In the genomic region with DNA sequence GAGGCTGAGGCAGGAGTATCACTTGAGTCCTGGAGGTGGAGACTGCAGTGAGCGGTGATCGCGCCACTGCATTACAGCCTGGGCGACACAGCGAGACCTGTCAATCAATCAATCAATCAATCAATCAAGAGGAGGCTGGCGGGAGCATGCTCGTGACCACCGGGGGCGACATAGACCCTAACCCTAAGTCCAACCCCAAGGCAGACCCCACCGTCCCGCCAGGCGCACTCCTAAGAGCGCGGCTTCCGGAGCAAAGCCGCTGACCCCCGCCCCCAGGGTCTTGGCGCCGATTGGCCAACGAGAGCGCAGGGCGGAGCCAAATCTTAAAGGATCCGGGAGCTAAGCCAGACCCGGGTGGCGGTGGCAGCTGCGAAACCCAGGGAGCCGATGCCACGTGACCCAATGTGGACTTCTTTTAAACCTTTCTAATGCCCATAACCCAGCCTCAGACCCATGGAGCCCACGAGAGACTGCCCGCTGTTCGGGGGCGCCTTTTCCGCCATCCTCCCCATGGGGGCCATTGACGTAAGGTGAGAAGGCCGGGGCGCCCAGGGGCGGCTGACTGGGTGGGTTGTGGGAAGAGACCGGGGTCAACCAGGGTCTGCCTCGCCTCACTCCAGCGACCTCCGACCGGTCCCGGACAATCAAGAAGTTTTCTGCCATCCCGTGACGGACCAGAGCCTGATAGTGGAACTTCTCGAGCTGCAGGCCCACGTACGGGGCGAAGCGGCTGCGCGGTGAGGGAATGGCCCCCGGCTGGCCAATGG, we compare ENCODE assay signal across 1 cellular context.
TF ChIP-seq lines count a peak whose summit lies in the region.

A gene with protein sequence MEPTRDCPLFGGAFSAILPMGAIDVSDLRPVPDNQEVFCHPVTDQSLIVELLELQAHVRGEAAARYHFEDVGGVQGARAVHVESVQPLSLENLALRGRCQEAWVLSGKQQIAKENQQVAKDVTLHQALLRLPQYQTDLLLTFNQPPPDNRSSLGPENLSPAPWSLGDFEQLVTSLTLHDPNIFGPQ (plus strand): TSS at position 335 of the 767 bp plus-strand sequence. CDS start 119 bp downstream, at position 454.

TF ChIP-seq in HepG2, 621 proteins besides CTCF, POLR2A, EP300 and RAD21 (continued from another document and continues in another):
- peak; percentile 49 to 85; a peak in 3 of 4 replicates for TF ChIP-seq HMGXB4 (CRISPR knock-in tag; IDR thresholded peaks at IDR 0.05; ENCODE audit: borderline replicate concordance in 1 of 2, low read depth in 1 of 2)
- peak; percentile 52; the same call in 1 of the 2 replicates for TF ChIP-seq ZNF607 (CRISPR knock-in tag; IDR thresholded peaks at IDR 0.05; ENCODE audit: borderline replicate concordance)
- no peak for TF ChIP-seq FOXO1 (CRISPR knock-in tag; IDR thresholded peaks at IDR 0.05)
- TF ChIP-seq ATM (IDR thresholded peaks at IDR 0.05; ENCODE audit: borderline replicate concordance): no peak
- TF ChIP-seq ZFYVE20 (CRISPR knock-in tag; IDR thresholded peaks at IDR 0.05; ENCODE audit: borderline replicate concordance, low read depth): no peak
- no peak for TF ChIP-seq ZKSCAN5 (CRISPR knock-in tag; IDR thresholded peaks at IDR 0.05)
- peak; percentile 87 for TF ChIP-seq ZFY (CRISPR knock-in tag; IDR thresholded peaks at IDR 0.05)
- TF ChIP-seq CCDC6 (CRISPR knock-in tag; IDR thresholded peaks at IDR 0.05): no peak
- TF ChIP-seq, protein P1, sequence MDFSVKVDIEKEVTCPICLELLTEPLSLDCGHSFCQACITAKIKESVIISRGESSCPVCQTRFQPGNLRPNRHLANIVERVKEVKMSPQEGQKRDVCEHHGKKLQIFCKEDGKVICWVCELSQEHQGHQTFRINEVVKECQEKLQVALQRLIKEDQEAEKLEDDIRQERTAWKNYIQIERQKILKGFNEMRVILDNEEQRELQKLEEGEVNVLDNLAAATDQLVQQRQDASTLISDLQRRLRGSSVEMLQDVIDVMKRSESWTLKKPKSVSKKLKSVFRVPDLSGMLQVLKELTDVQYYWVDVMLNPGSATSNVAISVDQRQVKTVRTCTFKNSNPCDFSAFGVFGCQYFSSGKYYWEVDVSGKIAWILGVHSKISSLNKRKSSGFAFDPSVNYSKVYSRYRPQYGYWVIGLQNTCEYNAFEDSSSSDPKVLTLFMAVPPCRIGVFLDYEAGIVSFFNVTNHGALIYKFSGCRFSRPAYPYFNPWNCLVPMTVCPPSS (IDR thresholded peaks at IDR 0.05): no peak
- TF ChIP-seq WIZ (CRISPR knock-in tag; IDR thresholded peaks at IDR 0.05): no peak
- no peak for TF ChIP-seq E2F1 (CRISPR knock-in tag; IDR thresholded peaks at IDR 0.05)
- TF ChIP-seq, protein P2, sequence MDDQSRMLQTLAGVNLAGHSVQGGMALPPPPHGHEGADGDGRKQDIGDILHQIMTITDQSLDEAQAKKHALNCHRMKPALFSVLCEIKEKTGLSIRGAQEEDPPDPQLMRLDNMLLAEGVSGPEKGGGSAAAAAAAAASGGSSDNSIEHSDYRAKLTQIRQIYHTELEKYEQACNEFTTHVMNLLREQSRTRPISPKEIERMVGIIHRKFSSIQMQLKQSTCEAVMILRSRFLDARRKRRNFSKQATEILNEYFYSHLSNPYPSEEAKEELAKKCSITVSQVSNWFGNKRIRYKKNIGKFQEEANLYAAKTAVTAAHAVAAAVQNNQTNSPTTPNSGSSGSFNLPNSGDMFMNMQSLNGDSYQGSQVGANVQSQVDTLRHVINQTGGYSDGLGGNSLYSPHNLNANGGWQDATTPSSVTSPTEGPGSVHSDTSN (CRISPR knock-in tag; IDR thresholded peaks at IDR 0.05; ENCODE audit: borderline replicate concordance): no peak
- TF ChIP-seq ZNF660 (CRISPR knock-in tag; IDR thresholded peaks at IDR 0.05; ENCODE audit: borderline replicate concordance, low read depth): peak; percentile 27; the same call in 1 of the 2 replicates
- no peak for TF ChIP-seq SOX5 (CRISPR knock-in tag; IDR thresholded peaks at IDR 0.05; ENCODE audit: borderline replicate concordance)
- no peak for TF ChIP-seq CC2D1A (CRISPR knock-in tag; IDR thresholded peaks at IDR 0.05)
- no peak for TF ChIP-seq ZFP82 (CRISPR knock-in tag; IDR thresholded peaks at IDR 0.05; ENCODE audit: borderline replicate concordance)
- TF ChIP-seq TEAD2 (CRISPR knock-in tag; IDR thresholded peaks at IDR 0.05): no peak
- TF ChIP-seq ZNF296 (CRISPR knock-in tag; conservative IDR thresholded peaks at IDR 0.05): no peak
- TF ChIP-seq GABPB1 (CRISPR knock-in tag; IDR thresholded peaks at IDR 0.05): peak; percentile 86
- TF ChIP-seq ZNF501 (CRISPR knock-in tag; IDR thresholded peaks at IDR 0.05): peak; percentile 70
- TF ChIP-seq BHLHE40 (IDR thresholded peaks at IDR 0.05; ENCODE audit: low read length): peak; percentile 36; the same call in 1 of the 2 replicates
- no peak; the same call in 1 of the 2 replicates for TF ChIP-seq ZNF619 (CRISPR knock-in tag; IDR thresholded peaks at IDR 0.05)
- peak; percentile 86; the same call in 1 of the 2 replicates for TF ChIP-seq NFATC3 (CRISPR knock-in tag; IDR thresholded peaks at IDR 0.05)
- no peak; the same call in 1 of the 2 replicates for TF ChIP-seq ZNF317 (CRISPR knock-in tag; IDR thresholded peaks at IDR 0.05)
- no peak for TF ChIP-seq FOXJ3 (CRISPR knock-in tag; IDR thresholded peaks at IDR 0.05; ENCODE audit: borderline replicate concordance)
- TF ChIP-seq, protein P3, sequence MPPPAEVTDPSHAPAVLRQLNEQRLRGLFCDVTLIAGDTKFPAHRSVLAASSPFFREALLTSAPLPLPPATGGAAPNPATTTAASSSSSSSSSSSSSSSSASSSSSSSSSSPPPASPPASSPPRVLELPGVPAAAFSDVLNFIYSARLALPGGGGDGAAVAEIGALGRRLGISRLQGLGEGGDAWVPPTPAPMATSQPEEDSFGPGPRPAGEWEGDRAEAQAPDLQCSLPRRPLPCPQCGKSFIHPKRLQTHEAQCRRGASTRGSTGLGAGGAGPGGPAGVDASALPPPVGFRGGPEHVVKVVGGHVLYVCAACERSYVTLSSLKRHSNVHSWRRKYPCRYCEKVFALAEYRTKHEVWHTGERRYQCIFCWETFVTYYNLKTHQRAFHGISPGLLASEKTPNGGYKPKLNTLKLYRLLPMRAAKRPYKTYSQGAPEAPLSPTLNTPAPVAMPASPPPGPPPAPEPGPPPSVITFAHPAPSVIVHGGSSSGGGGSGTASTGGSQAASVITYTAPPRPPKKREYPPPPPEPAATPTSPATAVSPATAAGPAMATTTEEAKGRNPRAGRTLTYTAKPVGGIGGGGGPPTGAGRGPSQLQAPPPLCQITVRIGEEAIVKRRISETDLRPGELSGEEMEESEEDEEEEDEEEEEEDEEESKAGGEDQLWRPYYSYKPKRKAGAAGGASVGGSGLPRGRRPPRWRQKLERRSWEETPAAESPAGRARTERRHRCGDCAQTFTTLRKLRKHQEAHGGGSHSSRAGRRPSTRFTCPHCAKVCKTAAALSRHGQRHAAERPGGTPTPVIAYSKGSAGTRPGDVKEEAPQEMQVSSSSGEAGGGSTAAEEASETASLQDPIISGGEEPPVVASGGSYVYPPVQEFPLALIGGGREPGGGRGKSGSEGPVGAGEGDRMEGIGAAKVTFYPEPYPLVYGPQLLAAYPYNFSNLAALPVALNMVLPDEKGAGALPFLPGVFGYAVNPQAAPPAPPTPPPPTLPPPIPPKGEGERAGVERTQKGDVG (CRISPR knock-in tag; IDR thresholded peaks at IDR 0.05; ENCODE audit: borderline replicate concordance): no peak
- no peak for TF ChIP-seq KAT7 (CRISPR knock-in tag; IDR thresholded peaks at IDR 0.05; ENCODE audit: borderline replicate concordance)
- TF ChIP-seq NAIF1 (CRISPR knock-in tag; IDR thresholded peaks at IDR 0.05; ENCODE audit: borderline replicate concordance): peak; percentile 74; the same call in 1 of the 2 replicates
- TF ChIP-seq, protein P4, sequence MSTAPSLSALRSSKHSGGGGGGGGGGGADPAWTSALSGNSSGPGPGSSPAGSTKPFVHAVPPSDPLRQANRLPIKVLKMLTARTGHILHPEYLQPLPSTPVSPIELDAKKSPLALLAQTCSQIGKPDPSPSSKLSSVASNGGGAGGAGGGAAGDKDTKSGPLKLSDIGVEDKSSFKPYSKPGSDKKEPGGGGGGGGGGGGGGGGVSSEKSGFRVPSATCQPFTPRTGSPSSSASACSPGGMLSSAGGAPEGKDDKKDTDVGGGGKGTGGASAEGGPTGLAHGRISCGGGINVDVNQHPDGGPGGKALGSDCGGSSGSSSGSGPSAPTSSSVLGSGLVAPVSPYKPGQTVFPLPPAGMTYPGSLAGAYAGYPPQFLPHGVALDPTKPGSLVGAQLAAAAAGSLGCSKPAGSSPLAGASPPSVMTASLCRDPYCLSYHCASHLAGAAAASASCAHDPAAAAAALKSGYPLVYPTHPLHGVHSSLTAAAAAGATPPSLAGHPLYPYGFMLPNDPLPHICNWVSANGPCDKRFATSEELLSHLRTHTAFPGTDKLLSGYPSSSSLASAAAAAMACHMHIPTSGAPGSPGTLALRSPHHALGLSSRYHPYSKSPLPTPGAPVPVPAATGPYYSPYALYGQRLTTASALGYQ (CRISPR knock-in tag; IDR thresholded peaks at IDR 0.05): no peak
- TF ChIP-seq CHD2 (IDR thresholded peaks at IDR 0.05; ENCODE audit: low read depth, low read length): no peak
- TF ChIP-seq ZNF784 (CRISPR knock-in tag; IDR thresholded peaks at IDR 0.05; ENCODE audit: borderline replicate concordance): peak; percentile 84; the same call in 1 of the 2 replicates
- no peak; the same call in 1 of the 2 replicates for TF ChIP-seq SMAD1 (CRISPR knock-in tag; IDR thresholded peaks at IDR 0.05; ENCODE audit: borderline replicate concordance, low read depth)
- no peak for TF ChIP-seq ZNF567 (CRISPR knock-in tag; IDR thresholded peaks at IDR 0.05; ENCODE audit: borderline replicate concordance)
- no peak for TF ChIP-seq NFRKB (IDR thresholded peaks at IDR 0.05)
- TF ChIP-seq PHF8 (CRISPR knock-in tag; IDR thresholded peaks at IDR 0.05): peak; percentile 83
- no peak for TF ChIP-seq RELA (CRISPR knock-in tag; IDR thresholded peaks at IDR 0.05)
- TF ChIP-seq HOMEZ (CRISPR knock-in tag; IDR thresholded peaks at IDR 0.05; ENCODE audit: low read depth): no peak
